Comparison of ENCODE assay signal across 8 cellular contexts in the genomic region with DNA sequence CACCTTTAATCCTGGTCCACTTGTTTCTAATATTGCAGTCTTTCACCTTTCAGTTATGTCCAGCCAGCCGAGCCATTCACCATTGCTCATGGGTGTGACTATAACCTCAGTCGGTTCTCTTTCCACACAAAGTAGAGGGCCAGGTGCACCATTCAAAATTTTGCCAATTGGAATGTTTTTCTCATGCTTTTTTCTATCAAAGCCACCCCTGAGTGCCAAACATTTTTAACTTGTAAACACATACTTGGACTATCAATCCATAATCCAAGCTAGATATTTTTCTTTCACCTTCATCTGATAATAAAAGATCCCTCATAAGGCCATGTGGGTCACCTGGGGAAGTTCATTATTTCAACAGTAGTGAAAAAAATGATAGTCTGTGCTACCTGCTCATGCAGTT. TPM values are rescaled to one million over a fixed set of nuclear protein-coding genes. Genes with fewer than 3 reads are reported as not detected.
"Had no signal": no experiment of that assay in that cellular context is flagged by ENCODE, and none has a peak within 500 bp of the region (broad histone marks: within the 10 kb centered on the region; RNA-seq: fewer than 3 reads in every experiment).

No MANE protein-coding gene starts in this region.

- H3K4me2 ChIP-seq: KMS-11 had no signal

- H3K27ac ChIP-seq: HL-60, KMS-11 had no signal

- ATAC-seq: HepG2, K562 had no signal

- DNase-seq: IMR-90, KBM-7, KG1 had no signal

- H3K9ac ChIP-seq: KMS-11 had no signal

- H3K4me3 ChIP-seq: K562 had no signal

RNA-seq across cellular contexts. Expression of a gene that starts 52.4 kb away (rescaled TPM):
- polyA plus RNA-seq: HepG2, IgD-negative memory B cell, IMR-90, K562 had no signal
